Comparison of ENCODE assay signal across 17 cellular contexts in genomic region chr6:55250400-55250799, GRCh38.
"Had no signal": no experiment of that assay in that cellular context is flagged by ENCODE, and none has a peak within 500 bp of the region (broad histone marks: within the 10 kb centered on the region; RNA-seq: fewer than 3 reads in every experiment).

No MANE protein-coding gene starts in this region.

- H3K79me2 ChIP-seq: parathyroid adenoma had no signal

- H3K27me3 ChIP-seq: body of pancreas, left lung, sigmoid colon, stomach, upper lobe of left lung had no signal

- H3K4me3 ChIP-seq: body of pancreas, left lung, sigmoid colon, stomach, upper lobe of left lung had no signal

- H3K27ac ChIP-seq: body of pancreas, left lung, parathyroid adenoma, sigmoid colon, stomach, upper lobe of left lung had no signal

- H3K4me1 ChIP-seq: body of pancreas, left lung, parathyroid adenoma, sigmoid colon, stomach, upper lobe of left lung had no signal

- H2AFZ ChIP-seq: parathyroid adenoma had no signal

- H3K9me3 ChIP-seq: body of pancreas, left lung, sigmoid colon, stomach, upper lobe of left lung had no signal

- H3K36me3 ChIP-seq: left lung, sigmoid colon, stomach, upper lobe of left lung had no signal

- H3K9ac ChIP-seq: parathyroid adenoma had no signal

- DNase-seq: activated CD4-positive, alpha-beta memory T cell treated with anti-CD3 and anti-CD28 coated beads, Interleukin-2, amount 10 ng/mL, durations not matched to agents 7 days and 5 days; activated CD4-positive, alpha-beta T cell treated with anti-CD3 and anti-CD28 coated beads for 48 hours; activated CD4-positive, CD25-positive, alpha-beta regulatory T cell; activated CD8-positive, alpha-beta memory T cell treated with anti-CD3 and anti-CD28 coated beads, Interleukin-2, amount 10 ng/mL, durations not matched to agents 7 days and 5 days; activated naive CD4-positive, alpha-beta T cell treated with anti-CD3 and anti-CD28 coated beads for 36 hours; activated T-cell treated with anti-CD3 and anti-CD28 coated beads, Interleukin-2, amount 50 U/mL, for 1 hour; body of pancreas; caudate nucleus; effector memory CD8-positive, alpha-beta T cell; left lung; midbrain; sigmoid colon; stimulated activated CD4-positive, alpha-beta T cell treated with anti-CD3 and anti-CD28 coated beads, Interleukin-4, amount 100 ng/mL, for 24 hours; stomach; T-helper 9 cell; upper lobe of left lung had no signal
